In genomic region chr3:9715764-9716437, GRCh38 we compare ENCODE assay signal across 1 cellular context.
A peak's percentile ranks its signal among the peaks of the same experiment; 100 is the strongest.
TF ChIP-seq lines count a peak whose summit lies in the region.

No MANE protein-coding gene starts in this region.

TF ChIP-seq in K562, 482 proteins besides CTCF, POLR2A, EP300 and RAD21 (continues in another document):
- TF ChIP-seq PHTF2 (CRISPR knock-in tag; IDR thresholded peaks at IDR 0.05): no peak
- TF ChIP-seq TRIM24 (IDR thresholded peaks at IDR 0.05): peak in 1 of 2 experiments; percentile 48; a peak in 1 of 4 replicates
- TF ChIP-seq STAT5B (CRISPR knock-in tag; IDR thresholded peaks at IDR 0.05): no peak
- TF ChIP-seq SNIP1 (IDR thresholded peaks at IDR 0.05; ENCODE audit: low read depth): no peak
- 0 out of 2 replicates have a peak, but pooled peaks have one; percentile 20 for TF ChIP-seq ZNF583 (CRISPR knock-in tag; IDR thresholded peaks at IDR 0.05)
- TF ChIP-seq ARID1B (IDR thresholded peaks at IDR 0.05): peak; percentile 88
- TF ChIP-seq VEZF1 (CRISPR knock-in tag; IDR thresholded peaks at IDR 0.05): peak; percentile 91
- peak; percentile 75 for TF ChIP-seq KLF16 (IDR thresholded peaks at IDR 0.05)
- TF ChIP-seq HNRNPUL1 (IDR thresholded peaks at IDR 0.05; ENCODE audit: low read length): no peak
- TF ChIP-seq CSDE1 (IDR thresholded peaks at IDR 0.05): no peak
- TF ChIP-seq ZFPM2 (CRISPR knock-in tag; IDR thresholded peaks at IDR 0.05): no peak
- TF ChIP-seq USF1 (CRISPR knock-in tag; IDR thresholded peaks at IDR 0.05): peak; percentile 89
- no peak for TF ChIP-seq ZNF282 (CRISPR knock-in tag; IDR thresholded peaks at IDR 0.05)
- no peak for TF ChIP-seq ATF1 (CRISPR knock-in tag; IDR thresholded peaks at IDR 0.05)
- TF ChIP-seq ATF1 (tag; IDR thresholded peaks at IDR 0.05): peak; percentile 72; the same call in 1 of the 2 replicates
- TF ChIP-seq PREB (CRISPR knock-in tag; IDR thresholded peaks at IDR 0.05): 0 out of 2 replicates have a peak, but pooled peaks have one; percentile 82
- peak; percentile 95 for TF ChIP-seq GATA2 (CRISPR knock-in tag; IDR thresholded peaks at IDR 0.05)
- TF ChIP-seq ZNF165 (CRISPR knock-in tag; IDR thresholded peaks at IDR 0.05; ENCODE audit: borderline replicate concordance): no peak
- TF ChIP-seq RCOR1 (IDR thresholded peaks at IDR 0.05; ENCODE audit: borderline replicate concordance in 1 of 2, low read depth in 2 of 2, low read length in 2 of 2): peak in 1 of 2 experiments; percentile 89; a peak in 2 of 4 replicates
- peak; percentile 63 for TF ChIP-seq NCOR1 (IDR thresholded peaks at IDR 0.05)
- TF ChIP-seq L3MBTL2 (IDR thresholded peaks at IDR 0.05): peak; percentile 69; the same call in 1 of the 2 replicates
- TF ChIP-seq ZNF589 (CRISPR knock-in tag; IDR thresholded peaks at IDR 0.05; ENCODE audit: low read depth): peak; percentile 61; the same call in 1 of the 2 replicates
- no peak for TF ChIP-seq SMAD3 (CRISPR knock-in tag; conservative IDR thresholded peaks at IDR 0.05)
- 0 out of 4 replicates have a peak, but pooled peaks of 1 of the 2 experiments have one; percentile 46 for TF ChIP-seq ZNF318 (IDR thresholded peaks at IDR 0.05; ENCODE audit: borderline replicate concordance in 1 of 2, low read depth in 1 of 2)
- TF ChIP-seq SREBF1 (IDR thresholded peaks at IDR 0.05; ENCODE audit: borderline replicate concordance, low read depth, low read length): no peak
- no peak for TF ChIP-seq HSF4 (CRISPR knock-in tag; IDR thresholded peaks at IDR 0.05; ENCODE audit: borderline replicate concordance)
- no peak for TF ChIP-seq THRB (CRISPR knock-in tag; conservative IDR thresholded peaks at IDR 0.05)
- peak; percentile 94 for TF ChIP-seq RAD51 (IDR thresholded peaks at IDR 0.05; ENCODE audit: borderline replicate concordance, low read depth)
- no peak for TF ChIP-seq ZSCAN32 (CRISPR knock-in tag; IDR thresholded peaks at IDR 0.05)
- no peak for TF ChIP-seq TEAD2 (tag; IDR thresholded peaks at IDR 0.05)
- TF ChIP-seq CBX1 (IDR thresholded peaks at IDR 0.05; ENCODE audit: low read depth): 0 out of 2 replicates have a peak, but pooled peaks have one; percentile 48
- TF ChIP-seq ZNF75A (CRISPR knock-in tag; IDR thresholded peaks at IDR 0.05): no peak
- peak; percentile 76 for TF ChIP-seq NFIC (IDR thresholded peaks at IDR 0.05)
- TF ChIP-seq ZBTB8A (IDR thresholded peaks at IDR 0.05; ENCODE audit: partially characterized antibody): no peak
- no peak for TF ChIP-seq ZC3H8 (IDR thresholded peaks at IDR 0.05)
- TF ChIP-seq FOXA1 (IDR thresholded peaks at IDR 0.05; ENCODE audit: borderline replicate concordance): no peak
- TF ChIP-seq USF2 (CRISPR knock-in tag; IDR thresholded peaks at IDR 0.05): peak; percentile 90
- no peak for TF ChIP-seq HDAC8 (tag; IDR thresholded peaks at IDR 0.05)
- peak; percentile 93 for TF ChIP-seq ARID3A (IDR thresholded peaks at IDR 0.05; ENCODE audit: borderline replicate concordance, low read depth, low read length)
- TF ChIP-seq UBTF (IDR thresholded peaks at IDR 0.05; ENCODE audit: borderline replicate concordance in 1 of 2, low read depth in 2 of 2, low read length in 2 of 2): no peak
- peak; percentile 88; the same call in 1 of the 2 replicates for TF ChIP-seq GATAD2B (IDR thresholded peaks at IDR 0.05; ENCODE audit: borderline replicate concordance)
- TF ChIP-seq LCOR (CRISPR knock-in tag; IDR thresholded peaks at IDR 0.05): peak; percentile 34
- peak; percentile 67; the same call in 1 of the 2 replicates for TF ChIP-seq SPI1 (IDR thresholded peaks at IDR 0.05; ENCODE audit: borderline replicate concordance, low read depth, low read length)
- TF ChIP-seq CTBP1 (IDR thresholded peaks at IDR 0.05; ENCODE audit: borderline replicate concordance): peak; percentile 89
- no peak for TF ChIP-seq HMG20B (CRISPR knock-in tag; IDR thresholded peaks at IDR 0.05)
- TF ChIP-seq ZNF277 (CRISPR knock-in tag; IDR thresholded peaks at IDR 0.05; ENCODE audit: borderline replicate concordance): no peak
- peak; percentile 7; the same call in 1 of the 2 replicates for TF ChIP-seq E2F3 (CRISPR knock-in tag; IDR thresholded peaks at IDR 0.05)
- no peak; the same call in 1 of the 2 replicates for TF ChIP-seq CBFA2T3 (IDR thresholded peaks at IDR 0.05)
- TF ChIP-seq NFE2L1 (tag; IDR thresholded peaks at IDR 0.05; ENCODE audit: borderline replicate concordance, low read depth): no peak
- peak; percentile 93 for TF ChIP-seq ATF7 (IDR thresholded peaks at IDR 0.05)
- peak; percentile 85 for TF ChIP-seq SMC3 (conservative IDR thresholded peaks at IDR 0.05; ENCODE audit: insufficient read depth, low read depth, low read length)
